In genomic region chr3:149270180-149270579, GRCh38 we compare ENCODE assay signal across 21 cellular contexts. TPM values are rescaled to one million over a fixed set of nuclear protein-coding genes. Genes with fewer than 3 reads are reported as not detected.
DNase-seq lines count a peak whose midpoint lies in the region; ATAC-seq, FAIRE-seq and TF ChIP-seq lines count a peak whose summit lies in the region.
"Had no signal": no experiment of that assay in that cellular context is flagged by ENCODE, and none has a peak within 500 bp of the region (broad histone marks: within the 10 kb centered on the region; RNA-seq: fewer than 3 reads in every experiment).

No MANE protein-coding gene starts in this region.

- peaks cover 38% of the 10 kb centered on the region for H3K4me1 Mint-ChIP-seq in osteocyte (ENCODE audit: unreplicated experiment)
- H3K4me1 Mint-ChIP-seq in effector memory CD8-positive, alpha-beta T cell (ENCODE audit: low read depth in 2 of 2) = no peaks in the 10 kb centered on the region

- POLR2A ChIA-PET in endothelial cell of umbilical vein (lab: Charles Lee) = no interaction called here

- H3K36me3 ChIP-seq in endothelial cell of umbilical vein (ENCODE audit: control insufficient read depth in 2 of 2, extremely low read depth in 1 of 2, insufficient read depth in 2 of 2, low read length in 2 of 2) = no peaks in the 10 kb centered on the region
- H3K36me3 ChIP-seq: BE2C, Peyer's patch had no signal

- no peaks in the 10 kb centered on the region for H3K27me3 ChIP-seq in endothelial cell of umbilical vein (ENCODE audit: control insufficient read depth in 2 of 2, insufficient read depth in 2 of 2, low read length in 2 of 2)
- H3K27me3 ChIP-seq: BE2C, Peyer's patch had no signal

- peak; percentile 17 for DNase-seq in ELR (ENCODE audit: low read depth)
- DNase-seq in HS-5 (ENCODE audit: low read depth) = peak; percentile 24
- DNase-seq in endothelial cell of umbilical vein (ENCODE audit: low read depth, low spot score) = no peak
- no peak for DNase-seq in osteocyte (ENCODE audit: extremely low spot score, unreplicated experiment)
- no peak for DNase-seq in NCI-H748 (lab: John Stamatoyannopoulos, UW; ENCODE audit: unreplicated experiment)
- no peak for DNase-seq in effector memory CD8-positive, alpha-beta T cell
- no peak for DNase-seq in HUDEP-2 (lab: John Stamatoyannopoulos, UW; ENCODE audit: unreplicated experiment in 76 of 76)
- DNase-seq: BE2C; CD8-positive, alpha-beta T cell; DND-41; Karpas-422; NCI-H1105 treated with DMSO at 0.1 percent for 48 hours; NCI-H187 treated with DMSO at 0.1 percent for 48 hours; NCI-H2171; NCI-H446 treated with DMSO at 0.1 percent for 48 hours; NCI-H774; Peyer's patch; SHP77 had no signal

- no peaks in the 10 kb centered on the region for H3K4me1 ChIP-seq in endothelial cell of umbilical vein (ENCODE audit: control insufficient read depth, extremely low read depth, insufficient read depth, low read length)
- H3K4me1 ChIP-seq: BE2C, Peyer's patch had no signal

- no peak for TF ChIP-seq CTCF in endothelial cell of umbilical vein (IDR thresholded peaks at IDR 0.05; ENCODE audit: extremely low read depth in 1 of 2, insufficient read depth in 1 of 2, low read depth in 1 of 2, low read length in 2 of 2)
- TF ChIP-seq CTCF in osteocyte (IDR thresholded peaks at IDR 0.05) = no peak

- no peak overlapping the region for H3K27ac ChIP-seq in endothelial cell of umbilical vein (ENCODE audit: insufficient read depth, low read depth, low read length)
- H3K27ac ChIP-seq: HL-60, Peyer's patch had no signal

- intact Hi-C loops in endothelial cell of umbilical vein (cut with micrococcal nuclease) = loop anchor here (5.0 kb wide), 2 partner anchors 78 to 408 kb away; no protein-coding TSS in a partner anchor

- H3K27me3 Mint-ChIP-seq in osteocyte (ENCODE audit: unreplicated experiment) = no peaks in the 10 kb centered on the region
- no peaks in the 10 kb centered on the region for H3K27me3 Mint-ChIP-seq in effector memory CD8-positive, alpha-beta T cell

- dilution Hi-C loops in endothelial cell of umbilical vein (cut with MboI; ENCODE audit: extremely low pct_ligation_motif_present, low sequenced_read_pairs) = no loop called here

- no peak for ATAC-seq in effector memory CD8-positive, alpha-beta T cell (replicated peaks)
- ATAC-seq: CD8-positive, alpha-beta T cell; GM23338 had no signal

- no peak for TF ChIP-seq POLR2A in endothelial cell of umbilical vein (IDR thresholded peaks at IDR 0.05; ENCODE audit: low read depth, low read length)

- no peak overlapping the region for H3K4me2 ChIP-seq in endothelial cell of umbilical vein (ENCODE audit: insufficient read depth, low read length)
- H3K4me2 ChIP-seq: GM23338 had no signal

- CTCF ChIA-PET in endothelial cell of umbilical vein (lab: Charles Lee) = interaction anchor here (6.4 kb wide), 1 partner anchor 150 kb away, joined by 105 read pairs; no protein-coding TSS in a partner anchor

- H3K4me3 Mint-ChIP-seq in osteocyte (ENCODE audit: unreplicated experiment) = no peak overlapping the region
- H3K4me3 Mint-ChIP-seq in effector memory CD8-positive, alpha-beta T cell = no peak overlapping the region
- H3K4me3 Mint-ChIP-seq: CD8-positive, alpha-beta T cell; GM23338 had no signal

- H3K9me3 Mint-ChIP-seq in osteocyte (ENCODE audit: unreplicated experiment) = no peaks in the 10 kb centered on the region
- no peaks in the 10 kb centered on the region for H3K9me3 Mint-ChIP-seq in effector memory CD8-positive, alpha-beta T cell
- H3K9me3 Mint-ChIP-seq: CD8-positive, alpha-beta T cell; GM23338 had no signal

- H3K9me3 ChIP-seq in endothelial cell of umbilical vein (replicated peaks; ENCODE audit: control insufficient read depth, insufficient read depth, low read length) = no peaks in the 10 kb centered on the region
- H3K9me3 ChIP-seq: BE2C, Peyer's patch had no signal

- H3K4me3 ChIP-seq in endothelial cell of umbilical vein (replicated peaks in 1 of 3; ENCODE audit: insufficient read depth in 1 of 3, low read depth in 1 of 3, low read length in 3 of 3) = no peak overlapping the region
- H3K4me3 ChIP-seq: GM23338, Peyer's patch had no signal

- no peaks in the 10 kb centered on the region for H4K20me1 ChIP-seq in endothelial cell of umbilical vein (replicated peaks; ENCODE audit: control insufficient read depth, extremely low read depth, insufficient read depth, low read length)

- H2AFZ ChIP-seq in endothelial cell of umbilical vein (ENCODE audit: low read depth, low read length) = no peak overlapping the region

- no peaks in the 10 kb centered on the region for H3K9me1 ChIP-seq in endothelial cell of umbilical vein (replicated peaks; ENCODE audit: control insufficient read depth, extremely low read depth, insufficient read depth, low read length)

- H3K79me2 ChIP-seq in endothelial cell of umbilical vein (ENCODE audit: control insufficient read depth, insufficient read depth, low read length) = no peaks in the 10 kb centered on the region

- BruUV-seq in endothelial cell of umbilical vein (replicated peaks; lab: Mats Ljungman, UMichigan) = no TSS peak

- H3K36me3 Mint-ChIP-seq in osteocyte (ENCODE audit: unreplicated experiment) = no peaks in the 10 kb centered on the region
- no peaks in the 10 kb centered on the region for H3K36me3 Mint-ChIP-seq in effector memory CD8-positive, alpha-beta T cell (ENCODE audit: insufficient read depth)
- H3K36me3 Mint-ChIP-seq: CD8-positive, alpha-beta T cell had no signal

- FAIRE-seq in endothelial cell of umbilical vein (lab: Jason Lieb, UNC) = no peak
- FAIRE-seq: D721Med had no signal

- no peak overlapping the region for H3K9ac ChIP-seq in endothelial cell of umbilical vein (replicated peaks; ENCODE audit: extremely low read depth, insufficient read depth, low read length)

- peak overlapping the region; percentile 11 for H3K27ac Mint-ChIP-seq in osteocyte (ENCODE audit: unreplicated experiment)
- H3K27ac Mint-ChIP-seq in effector memory CD8-positive, alpha-beta T cell = no peak overlapping the region
- H3K27ac Mint-ChIP-seq: CD8-positive, alpha-beta T cell; GM23338 had no signal

TF ChIP-seq in endothelial cell of umbilical vein, 7 proteins besides CTCF, POLR2A, EP300 and RAD21:
- TF ChIP-seq MAX (IDR thresholded peaks at IDR 0.05; ENCODE audit: insufficient read depth, insufficient read length) (no peak), JUN (IDR thresholded peaks at IDR 0.05; ENCODE audit: borderline replicate concordance, insufficient read depth, insufficient read length, low read depth) (peak; percentile 32)
TF ChIP-seq in endothelial cell of umbilical vein: peak in this region for 1.

RNA-seq across cellular contexts. Expression of gene CP, which starts 48.6 kb away (rescaled TPM):
- total RNA-seq in endothelial cell of umbilical vein (not detected in 2 replicates), osteocyte (0.32 TPM in 1 of 2 replicates, not detected in the other)
- polyA plus RNA-seq in endothelial cell of umbilical vein = not detected in 2 replicates
- not detected in 2 replicates for polyA plus RNA-seq in endothelial cell of umbilical vein (2011; cell fraction: cytosol; rRNA removed)
- not detected in 2 replicates for polyA plus RNA-seq in endothelial cell of umbilical vein (2011; cell fraction: nucleus; rRNA removed)
- not detected in 2 replicates for polyA plus RNA-seq in endothelial cell of umbilical vein (2012)
- not detected in 2 replicates for polyA minus RNA-seq in endothelial cell of umbilical vein
- polyA minus RNA-seq in endothelial cell of umbilical vein (2011; cell fraction: cytosol; rRNA and poly(A)+ RNA removed) = not detected
- 0.19 TPM in 1 of 2 replicates, not detected in the other for polyA minus RNA-seq in endothelial cell of umbilical vein (2011; cell fraction: nucleus; rRNA and poly(A)+ RNA removed)
- total RNA-seq: CD8-positive, alpha-beta T cell had no signal

Comparison
In these comparisons a context has a peak if more than half of its experiments do, and no peak if none do; other contexts are left out.
1. DNase-seq: peak in ELR (single experiment) and HS-5 (single experiment); none in endothelial cell of umbilical vein (single experiment), osteocyte (single experiment), NCI-H748 (single experiment), effector memory CD8-positive, alpha-beta T cell (0 of 3) and HUDEP-2 (0 of 76).